Comparison of ENCODE assay signal across 1 cellular context in the genomic region with DNA sequence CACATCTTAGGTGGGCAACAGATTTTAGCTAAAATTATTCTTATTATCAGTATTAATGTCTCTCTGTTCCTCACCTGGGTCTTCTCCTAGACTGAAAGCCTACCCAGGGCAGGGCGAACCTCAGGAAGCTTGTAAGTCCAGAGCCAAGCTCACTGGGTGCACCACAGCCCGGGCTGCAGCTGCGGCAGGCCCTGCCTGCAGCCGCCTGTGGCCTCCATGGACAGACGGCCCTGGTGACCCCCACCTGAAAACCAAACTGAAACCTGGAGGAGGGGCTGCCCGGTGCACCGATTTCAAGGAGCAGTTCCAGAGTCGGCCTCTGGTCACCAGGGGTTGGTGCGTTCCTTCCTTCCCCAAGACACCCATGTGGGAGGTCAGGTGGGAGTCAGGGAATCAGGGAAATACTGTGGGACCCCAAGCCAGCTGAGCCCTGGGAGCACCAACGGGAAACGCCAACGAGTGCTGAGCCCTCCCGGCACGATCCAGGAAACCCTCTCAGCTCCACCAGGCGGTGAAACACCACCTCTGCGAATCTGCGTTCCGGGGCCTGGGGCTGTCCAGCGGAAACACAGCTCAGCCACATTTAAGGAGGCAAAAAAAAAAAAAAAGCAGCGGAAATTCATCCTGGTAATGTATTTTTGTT.
TF ChIP-seq lines count a peak whose summit lies in the region.

No MANE protein-coding gene starts in this region.

TF ChIP-seq in GM23338, 12 proteins besides CTCF, POLR2A, EP300 and RAD21 (continued from another document):
- TF ChIP-seq, protein P1, sequence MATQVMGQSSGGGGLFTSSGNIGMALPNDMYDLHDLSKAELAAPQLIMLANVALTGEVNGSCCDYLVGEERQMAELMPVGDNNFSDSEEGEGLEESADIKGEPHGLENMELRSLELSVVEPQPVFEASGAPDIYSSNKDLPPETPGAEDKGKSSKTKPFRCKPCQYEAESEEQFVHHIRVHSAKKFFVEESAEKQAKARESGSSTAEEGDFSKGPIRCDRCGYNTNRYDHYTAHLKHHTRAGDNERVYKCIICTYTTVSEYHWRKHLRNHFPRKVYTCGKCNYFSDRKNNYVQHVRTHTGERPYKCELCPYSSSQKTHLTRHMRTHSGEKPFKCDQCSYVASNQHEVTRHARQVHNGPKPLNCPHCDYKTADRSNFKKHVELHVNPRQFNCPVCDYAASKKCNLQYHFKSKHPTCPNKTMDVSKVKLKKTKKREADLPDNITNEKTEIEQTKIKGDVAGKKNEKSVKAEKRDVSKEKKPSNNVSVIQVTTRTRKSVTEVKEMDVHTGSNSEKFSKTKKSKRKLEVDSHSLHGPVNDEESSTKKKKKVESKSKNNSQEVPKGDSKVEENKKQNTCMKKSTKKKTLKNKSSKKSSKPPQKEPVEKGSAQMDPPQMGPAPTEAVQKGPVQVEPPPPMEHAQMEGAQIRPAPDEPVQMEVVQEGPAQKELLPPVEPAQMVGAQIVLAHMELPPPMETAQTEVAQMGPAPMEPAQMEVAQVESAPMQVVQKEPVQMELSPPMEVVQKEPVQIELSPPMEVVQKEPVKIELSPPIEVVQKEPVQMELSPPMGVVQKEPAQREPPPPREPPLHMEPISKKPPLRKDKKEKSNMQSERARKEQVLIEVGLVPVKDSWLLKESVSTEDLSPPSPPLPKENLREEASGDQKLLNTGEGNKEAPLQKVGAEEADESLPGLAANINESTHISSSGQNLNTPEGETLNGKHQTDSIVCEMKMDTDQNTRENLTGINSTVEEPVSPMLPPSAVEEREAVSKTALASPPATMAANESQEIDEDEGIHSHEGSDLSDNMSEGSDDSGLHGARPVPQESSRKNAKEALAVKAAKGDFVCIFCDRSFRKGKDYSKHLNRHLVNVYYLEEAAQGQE (IDR thresholded peaks at IDR 0.05; ENCODE audit: unreplicated experiment), result no peak
